Comparison of ENCODE assay signal across 9 cellular contexts in genomic region chr13:31742102-31742695, GRCh38. TPM values are rescaled to one million over a fixed set of nuclear protein-coding genes. Genes with fewer than 3 reads are reported as not detected.
DNase-seq lines count a peak whose midpoint lies in the region; ATAC-seq, FAIRE-seq and TF ChIP-seq lines count a peak whose summit lies in the region.
"Had no signal": no experiment of that assay in that cellular context is flagged by ENCODE, and none has a peak within 500 bp of the region (broad histone marks: within the 10 kb centered on the region; RNA-seq: fewer than 3 reads in every experiment).

No MANE protein-coding gene starts in this region.

- H3K79me1 ChIP-seq in trophoblast cell (ENCODE audit: low read length) = no peaks in the 10 kb centered on the region

- no peak overlapping the region for H3K18ac ChIP-seq in trophoblast cell (ENCODE audit: low read length)

- no peak overlapping the region for H4K91ac ChIP-seq in trophoblast cell (ENCODE audit: low read depth, low read length)

- no peak overlapping the region for H3K4me2 ChIP-seq in trophoblast cell (ENCODE audit: low read length)

- H3K36me3 ChIP-seq in trophoblast cell (ENCODE audit: control insufficient read depth in 1 of 2, insufficient read depth in 2 of 2, low read length in 2 of 2) = no peaks in the 10 kb centered on the region
- H3K36me3 ChIP-seq in upper lobe of left lung = no peaks in the 10 kb centered on the region

- FAIRE-seq in HTR-8/SVneo (lab: Jason Lieb, UNC) = no peak

- TF ChIP-seq POLR2A in upper lobe of left lung (IDR thresholded peaks at IDR 0.05) = no peak

- no peak overlapping the region for H2BK12ac ChIP-seq in trophoblast cell (ENCODE audit: low read length)

- H3K9me3 ChIP-seq in trophoblast cell (ENCODE audit: insufficient read depth, low read depth, low read length) (no peaks in the 10 kb centered on the region), upper lobe of left lung (no peaks in the 10 kb centered on the region)

- no peak overlapping the region for H3K9ac ChIP-seq in trophoblast cell (ENCODE audit: low read length)

- H3K4me3 ChIP-seq in trophoblast cell (ENCODE audit: low read depth, low read length) (no peak overlapping the region), upper lobe of left lung (no peak overlapping the region)

- no peak overlapping the region for H3K4ac ChIP-seq in trophoblast cell (ENCODE audit: low read depth, low read length)

- H2BK5ac ChIP-seq in trophoblast cell (ENCODE audit: low read depth, low read length, poor library complexity) = no peak overlapping the region

- H2AK5ac ChIP-seq in trophoblast cell (ENCODE audit: low read length) = no peak overlapping the region

- no peak overlapping the region for H4K8ac ChIP-seq in trophoblast cell (ENCODE audit: low read depth, low read length)

- H3K4me1 ChIP-seq in trophoblast cell (ENCODE audit: control insufficient read depth in 1 of 2, insufficient read depth in 2 of 2, low read length in 2 of 2) (no peaks in the 10 kb centered on the region), upper lobe of left lung (peaks cover 0 to 3% (median 0%) of the 10 kb centered on the region in 4 donors)

- peak; percentile 59 to 96 (median 80) for TF ChIP-seq CTCF in upper lobe of left lung (IDR thresholded peaks at IDR 0.05)

- no CpG with 5 or more reads among the region's 7 CpGs for WGBS in trophoblast cell (ENCODE audit: extremely low coverage, insufficient coverage, insufficient read length)
- WGBS in upper lobe of left lung, 2 donors = 9 to 12% methylated on average over 7 of the region's 7 CpGs

- H3K14ac ChIP-seq in trophoblast cell (ENCODE audit: low read length) = no peak overlapping the region

- H2AFZ ChIP-seq in trophoblast cell (ENCODE audit: insufficient read depth, low read length, poor library complexity) = no peak overlapping the region

- DNase-seq in DMS 273 treated with DMSO at 0.1 percent for 48 hours (lab: John Stamatoyannopoulos, UW) = peak; percentile 1
- peak; percentile 23 for DNase-seq in HTR-8/SVneo (ENCODE audit: insufficient read length, low spot score)
- peak; percentile 74 for DNase-seq in RPMI7951 (ENCODE audit: low read depth)
- DNase-seq in activated effector memory CD4-positive, alpha-beta T cell treated with anti-CD3 and anti-CD28 coated beads, Interleukin-2, amount 50 U/mL, for 16 hours = peak; percentile 87
- peak; percentile 52 for DNase-seq in glomerular endothelial cell (ENCODE audit: extremely low read depth, low read depth, low spot score)
- DNase-seq in trophoblast cell = peak; percentile 42 to 79
- DNase-seq in upper lobe of left lung = peak in 1 of 2 donors; percentile 65

- no peak overlapping the region for H4K12ac ChIP-seq in trophoblast cell (ENCODE audit: low read depth, low read length)

- H3K23ac ChIP-seq in trophoblast cell (ENCODE audit: low read length) = no peak overlapping the region

- TF ChIP-seq EP300 in upper lobe of left lung (IDR thresholded peaks at IDR 0.05) = no peak

- H3K27ac ChIP-seq in trophoblast cell (ENCODE audit: low read depth, low read length) (no peak overlapping the region), upper lobe of left lung (no peak overlapping the region)
- H3K27ac ChIP-seq: epithelial cell of prostate had no signal

- H2BK120ac ChIP-seq in trophoblast cell (ENCODE audit: insufficient read depth, low read length, poor library complexity) = no peak overlapping the region

- no peaks in the 10 kb centered on the region for H3K79me2 ChIP-seq in trophoblast cell (ENCODE audit: control insufficient read depth, insufficient read depth, low read length, poor library complexity)

- H3K27me3 ChIP-seq in trophoblast cell (ENCODE audit: insufficient read depth, low read length) (no peaks in the 10 kb centered on the region), upper lobe of left lung (no peaks in the 10 kb centered on the region)

- ATAC-seq in GM19468 (IDR thresholded peaks at IDR 0.05; ENCODE audit: extremely low read depth, unreplicated experiment) (peak; percentile 88), upper lobe of left lung (ENCODE audit: low FRiP score in 2 of 2) (peak; percentile 76 to 92)

RNA-seq across cellular contexts. Expression of gene RXFP2, which starts 2.9 kb away (rescaled TPM):
- total RNA-seq in RPMI7951 (2014; rRNA removed; shearing (Covaris generic)) = 1.1 and 1.2 TPM in 2 replicates
- total RNA-seq in glomerular endothelial cell (not detected in 2 replicates), upper lobe of left lung (not detected)
- polyA plus RNA-seq in trophoblast cell (2013) = not detected in 2 replicates
